In the genomic region with DNA sequence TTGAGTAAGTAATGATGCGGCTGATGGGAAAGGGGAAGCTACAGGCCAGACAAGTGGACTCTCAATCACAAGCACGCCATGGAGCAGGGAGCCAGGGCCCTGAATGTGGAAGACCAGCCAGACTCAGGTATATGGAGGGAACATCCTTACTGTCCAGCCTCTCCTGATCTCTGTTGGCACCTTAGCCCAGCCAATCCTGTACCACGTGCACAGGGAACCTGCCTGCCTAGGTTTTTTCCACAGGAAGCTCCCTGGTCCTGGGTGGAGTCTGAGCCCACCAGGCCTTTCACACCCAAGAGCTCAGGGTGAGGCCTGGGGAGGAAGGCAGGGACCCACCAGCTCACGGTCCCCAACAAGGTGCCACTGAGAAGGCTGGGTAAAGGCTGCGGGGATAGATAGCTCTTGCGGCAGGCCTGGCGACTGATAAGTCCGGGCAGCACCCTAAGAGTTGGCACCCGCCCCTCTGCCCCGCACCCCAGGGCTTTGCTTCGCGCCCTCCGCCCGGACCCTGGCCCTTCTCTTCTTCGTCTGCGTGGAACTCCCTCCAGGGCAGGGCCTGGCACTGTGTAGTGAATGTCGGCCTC, we compare ENCODE assay signal across 8 cellular contexts. TPM values are rescaled to one million over a fixed set of nuclear protein-coding genes. Genes with fewer than 3 reads are reported as not detected.
A peak's percentile ranks its signal among the peaks of the same experiment; 100 is the strongest.
DNase-seq lines count a peak whose midpoint lies in the region; ATAC-seq, FAIRE-seq and TF ChIP-seq lines count a peak whose summit lies in the region.

No MANE protein-coding gene starts in this region.

- H3K27me3 ChIP-seq in PC-9 (ENCODE audit: insufficient read depth, low read depth) (no peaks in the 10 kb centered on the region), endothelial cell of umbilical vein (ENCODE audit: control insufficient read depth in 2 of 2, insufficient read depth in 2 of 2, low read length in 2 of 2) (no peaks in the 10 kb centered on the region)

- H3K9me3 ChIP-seq in PC-9 (ENCODE audit: insufficient read depth, low read depth) (no peaks in the 10 kb centered on the region), endothelial cell of umbilical vein (replicated peaks; ENCODE audit: control insufficient read depth, insufficient read depth, low read length) (no peaks in the 10 kb centered on the region)

- H3K27ac Mint-ChIP-seq in osteocyte (ENCODE audit: unreplicated experiment): peak overlapping the region; percentile 99

- peaks cover 30% of the 10 kb centered on the region for H3K4me1 Mint-ChIP-seq in osteocyte (ENCODE audit: unreplicated experiment)

- H3K9ac ChIP-seq in endothelial cell of umbilical vein (replicated peaks; ENCODE audit: extremely low read depth, insufficient read depth, low read length): peak overlapping the region; percentile 41

- TF ChIP-seq POLR2A in endothelial cell of umbilical vein (IDR thresholded peaks at IDR 0.05; ENCODE audit: low read depth, low read length): no peak

- peak overlapping the region; percentile 94 for H3K27ac ChIP-seq in PC-9
- peak overlapping the region; percentile 40 for H3K27ac ChIP-seq in endothelial cell of umbilical vein (ENCODE audit: insufficient read depth, low read depth, low read length)

- TF ChIP-seq CTCF in PC-9 (conservative IDR thresholded peaks at IDR 0.05) (no peak), endothelial cell of umbilical vein (IDR thresholded peaks at IDR 0.05; ENCODE audit: extremely low read depth in 1 of 2, insufficient read depth in 1 of 2, low read depth in 1 of 2, low read length in 2 of 2) (no peak), osteocyte (IDR thresholded peaks at IDR 0.05) (no peak)

- POLR2A ChIA-PET in PC-9 (lab: Charles Lee; ENCODE audit: unreplicated experiment) (interaction anchor here (0.6 to 1.1 kb wide), 7 partner anchors 133 to 333 kb away, joined by 3 to 35 read pairs (median 5); no protein-coding TSS in a partner anchor), endothelial cell of umbilical vein (lab: Charles Lee) (interaction anchor here (0.7 kb wide), 1 partner anchor 133 kb away, joined by 3 read pairs; no protein-coding TSS in a partner anchor)

- ATAC-seq in GM21529 (IDR thresholded peaks at IDR 0.05; ENCODE audit: unreplicated experiment): peak; percentile 4
- no peak for ATAC-seq in HG03097 (IDR thresholded peaks at IDR 0.05; ENCODE audit: low FRiP score, unreplicated experiment)

- H3K9me1 ChIP-seq in endothelial cell of umbilical vein (replicated peaks; ENCODE audit: control insufficient read depth, extremely low read depth, insufficient read depth, low read length): no peaks in the 10 kb centered on the region

- H2AFZ ChIP-seq in PC-9 (peak overlapping the region; percentile 83), endothelial cell of umbilical vein (ENCODE audit: low read depth, low read length) (peak overlapping the region; percentile 30)

- peaks cover 18% of the 10 kb centered on the region for H3F3A ChIP-seq in PC-9 (ENCODE audit: insufficient read depth, low read depth)

- intact Hi-C loops in PC-9 (cut with micrococcal nuclease; ENCODE audit: unreplicated experiment): loop anchor here (2.0 to 5.0 kb wide), 4 partner anchors 50 to 326 kb away; partner anchors contain the start of gene GMPPB
- intact Hi-C loops in endothelial cell of umbilical vein (cut with micrococcal nuclease): no loop called here

- H4K20me1 ChIP-seq in PC-9 (ENCODE audit: insufficient read depth): peaks cover 7% of the 10 kb centered on the region; the same call in 1 of the 2 replicates
- no peaks in the 10 kb centered on the region for H4K20me1 ChIP-seq in endothelial cell of umbilical vein (replicated peaks; ENCODE audit: control insufficient read depth, extremely low read depth, insufficient read depth, low read length)

- peaks cover 3% of the 10 kb centered on the region for H3K36me3 Mint-ChIP-seq in osteocyte (ENCODE audit: unreplicated experiment)

- H3K36me3 ChIP-seq in PC-9 (ENCODE audit: low read depth) (no peaks in the 10 kb centered on the region; the same call in 1 of the 2 replicates), endothelial cell of umbilical vein (ENCODE audit: control insufficient read depth in 2 of 2, extremely low read depth in 1 of 2, insufficient read depth in 2 of 2, low read length in 2 of 2) (no peaks in the 10 kb centered on the region)

- H3K4me1 ChIP-seq in PC-9 (replicated peaks; ENCODE audit: insufficient read depth) (peaks cover 27% of the 10 kb centered on the region), endothelial cell of umbilical vein (ENCODE audit: control insufficient read depth, extremely low read depth, insufficient read depth, low read length) (peaks cover 4% of the 10 kb centered on the region)

- dilution Hi-C loops in endothelial cell of umbilical vein (cut with MboI; ENCODE audit: extremely low pct_ligation_motif_present, low sequenced_read_pairs): no loop called here

- H3K27me3 Mint-ChIP-seq in osteocyte (ENCODE audit: unreplicated experiment): no peaks in the 10 kb centered on the region

- H3K9me2 ChIP-seq in PC-9 (ENCODE audit: insufficient read depth): no peaks in the 10 kb centered on the region

- DNase-seq in PC-9 (peak; percentile 59 to 64), endothelial cell of umbilical vein (ENCODE audit: low read depth, low spot score) (no peak), osteocyte (ENCODE audit: extremely low spot score, unreplicated experiment) (no peak), NCI-H1694 treated with DMSO at 0.1 percent for 48 hours (lab: John Stamatoyannopoulos, UW) (no peak), NCI-H69 (lab: John Stamatoyannopoulos, UW) (no peak), NCI-H1930 (lab: John Stamatoyannopoulos, UW) (no peak)

- H3K79me2 ChIP-seq in PC-9 (ENCODE audit: low read depth): peaks cover 21% of the 10 kb centered on the region; the same call in 1 of the 2 replicates
- peaks cover 3% of the 10 kb centered on the region for H3K79me2 ChIP-seq in endothelial cell of umbilical vein (ENCODE audit: control insufficient read depth, insufficient read depth, low read length)

- H3K4me3 ChIP-seq in PC-9 (peak overlapping the region; percentile 86), endothelial cell of umbilical vein (replicated peaks in 1 of 3; ENCODE audit: insufficient read depth in 1 of 3, low read depth in 1 of 3, low read length in 3 of 3) (peak overlapping the region; percentile 13 to 41 (median 41))

- H3K4me3 Mint-ChIP-seq in osteocyte (ENCODE audit: unreplicated experiment): peak overlapping the region; percentile 91

- peak overlapping the region; percentile 79 for H3K4me2 ChIP-seq in PC-9
- peak overlapping the region; percentile 72 for H3K4me2 ChIP-seq in endothelial cell of umbilical vein (ENCODE audit: insufficient read depth, low read length)

- no peak for FAIRE-seq in endothelial cell of umbilical vein (lab: Jason Lieb, UNC)

- BruUV-seq in PC-9 (replicated peaks; lab: Mats Ljungman, UMichigan) (TSS peak; percentile 61), endothelial cell of umbilical vein (replicated peaks; lab: Mats Ljungman, UMichigan) (TSS peak; percentile 78)

- H3K9me3 Mint-ChIP-seq in osteocyte (ENCODE audit: unreplicated experiment): no peaks in the 10 kb centered on the region

- CTCF ChIA-PET in PC-9 (lab: Charles Lee) (interaction anchor here (1.3 kb wide), 1 partner anchor 133 kb away, joined by 13 read pairs; no protein-coding TSS in a partner anchor), endothelial cell of umbilical vein (lab: Charles Lee) (interaction anchor here (5.4 kb wide), 1 partner anchor 135 kb away, joined by 293 read pairs; no protein-coding TSS in a partner anchor)

RNA-seq across cellular contexts. Expression of gene APEH, which starts 0.9 kb away (rescaled TPM):
- total RNA-seq in PC-9 (2021): 131 TPM in 2 replicates
- 68.2 and 77.9 TPM in 2 replicates for total RNA-seq in endothelial cell of umbilical vein
- 74.3 and 74.8 TPM in 2 replicates for polyA plus RNA-seq in endothelial cell of umbilical vein
- 59.0 and 62.5 TPM in 2 replicates for polyA plus RNA-seq in endothelial cell of umbilical vein (2011; cell fraction: cytosol; rRNA removed)
- polyA plus RNA-seq in endothelial cell of umbilical vein (2011; cell fraction: nucleus; rRNA removed): 103 and 123 TPM in 2 replicates
- 58.7 and 62.8 TPM in 2 replicates for polyA plus RNA-seq in endothelial cell of umbilical vein (2012)
- 97.1 and 102 TPM in 2 replicates for polyA minus RNA-seq in endothelial cell of umbilical vein
- 160 TPM for polyA minus RNA-seq in endothelial cell of umbilical vein (2011; cell fraction: cytosol; rRNA and poly(A)+ RNA removed)
- polyA minus RNA-seq in endothelial cell of umbilical vein (2011; cell fraction: nucleus; rRNA and poly(A)+ RNA removed): 38.7 and 41.6 TPM in 2 replicates
- total RNA-seq in osteocyte: 98.5 and 105 TPM in 2 replicates

RNA-seq across cellular contexts. Expression of gene MST1, which starts 16.1 kb away (rescaled TPM):
- 10.4 and 16.8 TPM in 2 replicates for total RNA-seq in PC-9 (2021)
- 6.1 and 8.7 TPM in 2 replicates for total RNA-seq in endothelial cell of umbilical vein
- polyA plus RNA-seq in endothelial cell of umbilical vein: 15.3 and 17.5 TPM in 2 replicates
- polyA plus RNA-seq in endothelial cell of umbilical vein (2011; cell fraction: cytosol; rRNA removed): 2.3 and 3.7 TPM in 2 replicates
- 88.4 and 130 TPM in 2 replicates for polyA plus RNA-seq in endothelial cell of umbilical vein (2011; cell fraction: nucleus; rRNA removed)
- polyA plus RNA-seq in endothelial cell of umbilical vein (2012): 5.2 and 7.7 TPM in 2 replicates
- 3.9 and 8.2 TPM in 2 replicates for polyA minus RNA-seq in endothelial cell of umbilical vein
- 3.5 TPM for polyA minus RNA-seq in endothelial cell of umbilical vein (2011; cell fraction: cytosol; rRNA and poly(A)+ RNA removed)
- polyA minus RNA-seq in endothelial cell of umbilical vein (2011; cell fraction: nucleus; rRNA and poly(A)+ RNA removed): 7.8 and 15.7 TPM in 2 replicates
- total RNA-seq in osteocyte: 35.9 and 38.3 TPM in 2 replicates

RNA-seq across cellular contexts. Expression of gene RNF123, which starts 16.1 kb away (rescaled TPM):
- total RNA-seq in PC-9 (2021): 46.7 and 48.6 TPM in 2 replicates
- total RNA-seq in endothelial cell of umbilical vein: 43.4 and 51.0 TPM in 2 replicates
- polyA plus RNA-seq in endothelial cell of umbilical vein: 59.3 and 67.2 TPM in 2 replicates
- 33.3 and 36.7 TPM in 2 replicates for polyA plus RNA-seq in endothelial cell of umbilical vein (2011; cell fraction: cytosol; rRNA removed)
- polyA plus RNA-seq in endothelial cell of umbilical vein (2011; cell fraction: nucleus; rRNA removed): 121 and 157 TPM in 2 replicates
- polyA plus RNA-seq in endothelial cell of umbilical vein (2012): 21.4 and 22.2 TPM in 2 replicates
- 58.4 and 66.9 TPM in 2 replicates for polyA minus RNA-seq in endothelial cell of umbilical vein
- 39.3 TPM for polyA minus RNA-seq in endothelial cell of umbilical vein (2011; cell fraction: cytosol; rRNA and poly(A)+ RNA removed)
- 44.3 and 55.8 TPM in 2 replicates for polyA minus RNA-seq in endothelial cell of umbilical vein (2011; cell fraction: nucleus; rRNA and poly(A)+ RNA removed)
- total RNA-seq in osteocyte: 50.9 and 61.0 TPM in 2 replicates

RNA-seq across cellular contexts. Expression of gene AMIGO3, which starts 46.3 kb away (rescaled TPM):
- total RNA-seq in PC-9 (2021) (1.0 TPM in 1 of 2 replicates, not detected in the other), endothelial cell of umbilical vein (0.21 TPM in 1 of 2 replicates, not detected in the other), osteocyte (not detected in 2 replicates)
- 0.21 and 1.2 TPM in 2 replicates for polyA plus RNA-seq in endothelial cell of umbilical vein
- 0.38 TPM in 1 of 2 replicates, not detected in the other for polyA plus RNA-seq in endothelial cell of umbilical vein (2011; cell fraction: cytosol; rRNA removed)
- 2.6 and 4.0 TPM in 2 replicates for polyA plus RNA-seq in endothelial cell of umbilical vein (2011; cell fraction: nucleus; rRNA removed)
- 0.07 and 0.49 TPM in 2 replicates for polyA plus RNA-seq in endothelial cell of umbilical vein (2012)
- polyA minus RNA-seq in endothelial cell of umbilical vein: not detected in 2 replicates
- 1.2 TPM for polyA minus RNA-seq in endothelial cell of umbilical vein (2011; cell fraction: cytosol; rRNA and poly(A)+ RNA removed)
- 0.53 and 7.4 TPM in 2 replicates for polyA minus RNA-seq in endothelial cell of umbilical vein (2011; cell fraction: nucleus; rRNA and poly(A)+ RNA removed)

RNA-seq across cellular contexts. Expression of gene GMPPB, which starts 50.5 kb away (rescaled TPM):
- 20.4 and 24.2 TPM in 2 replicates for total RNA-seq in PC-9 (2021)
- 52.5 and 54.5 TPM in 2 replicates for total RNA-seq in endothelial cell of umbilical vein
- 61.2 and 62.0 TPM in 2 replicates for polyA plus RNA-seq in endothelial cell of umbilical vein
- polyA plus RNA-seq in endothelial cell of umbilical vein (2011; cell fraction: cytosol; rRNA removed): 39.3 and 44.5 TPM in 2 replicates
- 55.6 and 60.5 TPM in 2 replicates for polyA plus RNA-seq in endothelial cell of umbilical vein (2011; cell fraction: nucleus; rRNA removed)
- polyA plus RNA-seq in endothelial cell of umbilical vein (2012): 28.8 and 32.8 TPM in 2 replicates
- 44.0 and 55.3 TPM in 2 replicates for polyA minus RNA-seq in endothelial cell of umbilical vein
- polyA minus RNA-seq in endothelial cell of umbilical vein (2011; cell fraction: cytosol; rRNA and poly(A)+ RNA removed): 12.7 TPM
- polyA minus RNA-seq in endothelial cell of umbilical vein (2011; cell fraction: nucleus; rRNA and poly(A)+ RNA removed): 26.7 and 32.8 TPM in 2 replicates
- 27.3 and 27.5 TPM in 2 replicates for total RNA-seq in osteocyte

Comparison
In these comparisons a context has a peak if more than half of its experiments do, and no peak if none do; other contexts are left out.
1. DNase-seq: peak in PC-9 (2 of 2); none in endothelial cell of umbilical vein (single experiment), osteocyte (single experiment), NCI-H1694 treated with DMSO at 0.1 percent for 48 hours (single experiment), NCI-H69 (single experiment) and NCI-H1930 (0 of 2).